ENCODE assay signal across 1 cellular context in genomic region chr2:101704046-101704466, GRCh38.
TF ChIP-seq lines count a peak whose summit lies in the region.

No MANE protein-coding gene starts in this region.

TF ChIP-seq in HEK293, 187 proteins besides CTCF, POLR2A, EP300 and RAD21 (continued from another document):
- TF ChIP-seq, protein P1, sequence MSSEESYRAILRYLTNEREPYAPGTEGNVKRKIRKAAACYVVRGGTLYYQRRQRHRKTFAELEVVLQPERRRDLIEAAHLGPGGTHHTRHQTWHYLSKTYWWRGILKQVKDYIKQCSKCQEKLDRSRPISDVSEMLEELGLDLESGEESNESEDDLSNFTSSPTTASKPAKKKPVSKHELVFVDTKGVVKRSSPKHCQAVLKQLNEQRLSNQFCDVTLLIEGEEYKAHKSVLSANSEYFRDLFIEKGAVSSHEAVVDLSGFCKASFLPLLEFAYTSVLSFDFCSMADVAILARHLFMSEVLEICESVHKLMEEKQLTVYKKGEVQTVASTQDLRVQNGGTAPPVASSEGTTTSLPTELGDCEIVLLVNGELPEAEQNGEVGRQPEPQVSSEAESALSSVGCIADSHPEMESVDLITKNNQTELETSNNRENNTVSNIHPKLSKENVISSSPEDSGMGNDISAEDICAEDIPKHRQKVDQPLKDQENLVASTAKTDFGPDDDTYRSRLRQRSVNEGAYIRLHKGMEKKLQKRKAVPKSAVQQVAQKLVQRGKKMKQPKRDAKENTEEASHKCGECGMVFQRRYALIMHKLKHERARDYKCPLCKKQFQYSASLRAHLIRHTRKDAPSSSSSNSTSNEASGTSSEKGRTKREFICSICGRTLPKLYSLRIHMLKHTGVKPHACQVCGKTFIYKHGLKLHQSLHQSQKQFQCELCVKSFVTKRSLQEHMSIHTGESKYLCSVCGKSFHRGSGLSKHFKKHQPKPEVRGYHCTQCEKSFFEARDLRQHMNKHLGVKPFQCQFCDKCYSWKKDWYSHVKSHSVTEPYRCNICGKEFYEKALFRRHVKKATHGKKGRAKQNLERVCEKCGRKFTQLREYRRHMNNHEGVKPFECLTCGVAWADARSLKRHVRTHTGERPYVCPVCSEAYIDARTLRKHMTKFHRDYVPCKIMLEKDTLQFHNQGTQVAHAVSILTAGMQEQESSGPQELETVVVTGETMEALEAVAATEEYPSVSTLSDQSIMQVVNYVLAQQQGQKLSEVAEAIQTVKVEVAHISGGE (tag by site-specific recombination; conservative IDR thresholded peaks at IDR 0.05; ENCODE audit: low read depth): no peak
- TF ChIP-seq ZNF664 (tag by site-specific recombination; IDR thresholded peaks at IDR 0.05) (no peak), ZNF214 (tag by site-specific recombination; IDR thresholded peaks at IDR 0.05; ENCODE audit: borderline replicate concordance) (no peak), HOXC10 (CRISPR knock-in tag; IDR thresholded peaks at IDR 0.05) (no peak)
- TF ChIP-seq, protein P2, sequence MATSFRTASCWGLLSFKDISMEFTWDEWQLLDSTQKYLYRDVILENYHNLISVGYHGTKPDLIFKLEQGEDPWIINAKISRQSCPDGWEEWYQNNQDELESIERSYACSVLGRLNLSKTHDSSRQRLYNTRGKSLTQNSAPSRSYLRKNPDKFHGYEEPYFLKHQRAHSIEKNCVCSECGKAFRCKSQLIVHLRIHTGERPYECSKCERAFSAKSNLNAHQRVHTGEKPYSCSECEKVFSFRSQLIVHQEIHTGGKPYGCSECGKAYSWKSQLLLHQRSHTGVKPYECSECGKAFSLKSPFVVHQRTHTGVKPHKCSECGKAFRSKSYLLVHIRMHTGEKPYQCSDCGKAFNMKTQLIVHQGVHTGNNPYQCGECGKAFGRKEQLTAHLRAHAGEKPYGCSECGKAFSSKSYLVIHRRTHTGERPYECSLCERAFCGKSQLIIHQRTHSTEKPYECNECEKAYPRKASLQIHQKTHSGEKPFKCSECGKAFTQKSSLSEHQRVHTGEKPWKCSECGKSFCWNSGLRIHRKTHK (tag by site-specific recombination; IDR thresholded peaks at IDR 0.05): no peak
TF ChIP-seq in HEK293: peak in this region for 0.
